Comparison of ENCODE assay signal across 27 cellular contexts in genomic region chr20:61163027-61163426, GRCh38.
"Had no signal": no experiment of that assay in that cellular context is flagged by ENCODE, and none has a peak within 500 bp of the region (broad histone marks: within the 10 kb centered on the region; RNA-seq: fewer than 3 reads in every experiment).

No MANE protein-coding gene starts in this region.

- ATAC-seq: activated CD8-positive, alpha-beta T cell treated with anti-CD3 and anti-CD28 coated beads for 36 hours; activated naive CD8-positive, alpha-beta T cell treated with anti-CD3 and anti-CD28 coated beads, Interleukin-2, amount 50 U/mL, for 24 hours; activated T-cell treated with anti-CD3 and anti-CD28 coated beads, Interleukin-2, amount 50 U/mL, for 4 hours; Panc1; SK-N-SH treated with all-trans-retinoic acid at 6 μM for 48 hours had no signal

- DNase-seq: activated CD4-positive, alpha-beta T cell treated with anti-CD3 and anti-CD28 coated beads for 1 hour; activated CD4-positive, alpha-beta T cell treated with anti-CD3 and anti-CD28 coated beads, Interleukin-2, amount 10 ng/mL, durations not matched to agents 24 days and 14 days; activated CD4-positive, alpha-beta T cell treated with anti-CD3 and anti-CD28 coated beads, Interleukin-2, amount 50 U/mL, for 4 hours; activated CD4-positive, CD25-positive, alpha-beta regulatory T cell; activated CD8-positive, alpha-beta T cell treated with anti-CD3 and anti-CD28 coated beads for 36 hours; activated gamma-delta T cell treated with Interleukin-2 at 50 U/mL for 16 hours; activated naive CD4-positive, alpha-beta T cell treated with anti-CD3 and anti-CD28 coated beads, Interleukin-2, amount 10 ng/mL, durations not matched to agents 7 days and 5 days; activated naive CD8-positive, alpha-beta T cell treated with anti-CD3 and anti-CD28 coated beads, Interleukin-2, amount 50 U/mL, for 24 hours; activated T-cell treated with anti-CD3 and anti-CD28 coated beads for 4 hours; activated T-cell treated with anti-CD3 and anti-CD28 coated beads, Interleukin-2, amount 50 U/mL, for 4 hours; cerebellar nuclear complex; Kasumi-1; KG1; MG63; NCI-H1048; NCI-H1436; NCI-H1694; NCI-H2029; NCI-H345; NCI-H524 treated with DMSO at 0.1 percent for 48 hours; SHP77 treated with DMSO at 0.1 percent for 48 hours; SW 1271; T-helper 1 cell; T-helper 9 cell; WERI-Rb-1 had no signal

- H3K27ac ChIP-seq: WERI-Rb-1 had no signal

- H3K9me3 ChIP-seq: MG63 had no signal

- H3K27me3 ChIP-seq: MG63 had no signal

- H3K36me3 ChIP-seq: MG63, WERI-Rb-1 had no signal

- H3K4me3 ChIP-seq: MG63 had no signal
